10 cellular contexts compared by ENCODE assay signal in genomic region chr7:158353606-158354570, GRCh38.
DNase-seq lines count a peak whose midpoint lies in the region; ATAC-seq, FAIRE-seq and TF ChIP-seq lines count a peak whose summit lies in the region.
"Had no signal": no experiment of that assay in that cellular context is flagged by ENCODE, and none has a peak within 500 bp of the region (broad histone marks: within the 10 kb centered on the region; RNA-seq: fewer than 3 reads in every experiment).

No MANE protein-coding gene starts in this region.

- peak; percentile 10 for DNase-seq in NK-92 treated with Interleukin-12 subunit alpha and Interleukin-12 subunit beta, amount 100 ng/mL, for 24 hours (lab: John Stamatoyannopoulos, UW)
- DNase-seq in NK-92 (lab: John Stamatoyannopoulos, UW; ENCODE audit: unreplicated experiment) (no peak), NCI-H1694 (lab: John Stamatoyannopoulos, UW) (peak; percentile 29), K562 (ENCODE audit: extremely low read depth in 1 of 4, low spot score in 3 of 4) (peak; percentile 62 to 72 (median 68)), psoas muscle (no peak), mesenchymal stem cell (no peak), AG08396 (ENCODE audit: low spot score) (no peak)

- H3K9me1 ChIP-seq in K562 (ENCODE audit: control insufficient read depth, insufficient read depth, low read length), result no peaks in the 10 kb centered on the region

- H3K4me3 ChIP-seq in K562, result no peak overlapping the region
- H3K4me3 ChIP-seq in psoas muscle, result no peak overlapping the region
- H3K4me3 ChIP-seq in mesenchymal stem cell (ENCODE audit: insufficient read depth in 1 of 2, low read depth in 1 of 2, low read length in 2 of 2), result no peak overlapping the region
- H3K4me3 ChIP-seq: BLaER1 treated with 17β-estradiol and CSF1 and Interleukin-3, amounts not matched to agents 10 nM and 100 nM; SK-N-MC had no signal

- H3K23ac ChIP-seq in mesenchymal stem cell (ENCODE audit: low read length in 2 of 2), result no peak overlapping the region

- in situ Hi-C loops in K562 (cut with MboI), result no loop called here

- no peak overlapping the region for H2BK5ac ChIP-seq in mesenchymal stem cell (ENCODE audit: low read depth, low read length, poor library complexity, severe bottlenecking)

- H3K79me1 ChIP-seq in mesenchymal stem cell (replicated peaks; ENCODE audit: low read length, poor library complexity, severe bottlenecking), result no peaks in the 10 kb centered on the region

- no peaks in the 10 kb centered on the region for H4K20me1 ChIP-seq in K562 (replicated peaks; ENCODE audit: control insufficient read depth, insufficient read depth, low read length)

- H2AFZ ChIP-seq in K562 (ENCODE audit: low read depth, low read length), result no peak overlapping the region
- no peak overlapping the region for H2AFZ ChIP-seq in mesenchymal stem cell (ENCODE audit: low read depth, low read length)

- intact Hi-C loops in K562 (cut with micrococcal nuclease), result loop anchor here (10.0 kb wide), 1 partner anchor 919 kb away; no protein-coding TSS in a partner anchor
- intact Hi-C loops in psoas muscle (cut with DNase I), result no loop called here

- H2BK120ac ChIP-seq in mesenchymal stem cell (ENCODE audit: low read depth, low read length), result no peak overlapping the region

- H3K27me3 ChIP-seq in K562 (ENCODE audit: control insufficient read depth in 2 of 2, insufficient read depth in 2 of 2, low read length in 2 of 2), result peaks cover 13 to 60% of the 10 kb centered on the region in 2 experiments; a peak in 4 of 5 replicates
- peaks cover 0 to 2% (median 0%) of the 10 kb centered on the region in 3 donors for H3K27me3 ChIP-seq in psoas muscle (ENCODE audit: insufficient read depth in 3 of 3, low read length in 2 of 3)
- no peaks in the 10 kb centered on the region for H3K27me3 ChIP-seq in mesenchymal stem cell (ENCODE audit: control insufficient read depth in 1 of 2, insufficient read depth in 1 of 2, low read length in 2 of 2)
- H3K27me3 ChIP-seq: BLaER1 treated with 17β-estradiol and CSF1 and Interleukin-3, amounts not matched to agents 10 nM and 100 nM had no signal

- no peak overlapping the region for H2AK5ac ChIP-seq in mesenchymal stem cell (ENCODE audit: low read length, severe bottlenecking)

- no peak overlapping the region for H4K8ac ChIP-seq in mesenchymal stem cell (ENCODE audit: low read length)

- peak; percentile 96 for FAIRE-seq in K562 (lab: Jason Lieb, UNC)

- peak; percentile 80 to 92 (median 89) for TF ChIP-seq CTCF in K562 (IDR thresholded peaks at IDR 0.05 in 2 of 3, conservative IDR thresholded peaks at IDR 0.05 in 1 of 3; ENCODE audit: insufficient read depth in 2 of 3, low read depth in 1 of 3, low read length in 3 of 3)
- TF ChIP-seq CTCF in psoas muscle (IDR thresholded peaks at IDR 0.05), result peak; percentile 20

- H3K9ac ChIP-seq in K562 (ENCODE audit: insufficient read depth in 1 of 2, low read depth in 2 of 2, low read length in 2 of 2), result no peak overlapping the region
- H3K9ac ChIP-seq in mesenchymal stem cell (ENCODE audit: low read length), result no peak overlapping the region
- H3K9ac ChIP-seq: BLaER1 treated with 17β-estradiol and CSF1 and Interleukin-3, amounts not matched to agents 10 nM and 100 nM had no signal

- H3K4me2 ChIP-seq in K562 (ENCODE audit: insufficient read depth, low read length) (no peak overlapping the region), mesenchymal stem cell (ENCODE audit: low read length, poor library complexity, severe bottlenecking) (no peak overlapping the region)
- H3K4me2 ChIP-seq: BLaER1 treated with 17β-estradiol and CSF1 and Interleukin-3, amounts not matched to agents 10 nM and 100 nM had no signal

- H3K14ac ChIP-seq in mesenchymal stem cell (ENCODE audit: low read length in 2 of 2), result no peak overlapping the region

- ATAC-seq in K562 (peak; percentile 88), psoas muscle (no peak), GM19397 (IDR thresholded peaks at IDR 0.05; ENCODE audit: unreplicated experiment) (no peak)

- no TSS peak for BruUV-seq in K562 (replicated peaks; lab: Mats Ljungman, UMichigan)

- no peak overlapping the region for H2BK15ac ChIP-seq in mesenchymal stem cell (ENCODE audit: low read depth, poor library complexity, severe bottlenecking)

- CTCF ChIA-PET in K562 (lab: Yijun Ruan, JAX; ENCODE audit: low intra/inter-chr PET ratio), result interaction anchor here (0.5 to 0.7 kb wide), 2 partner anchors 216 to 299 kb away, joined by 3 to 4 read pairs; no protein-coding TSS in a partner anchor

- TF ChIP-seq RAD21 in K562 (CRISPR knock-in tag; conservative IDR thresholded peaks at IDR 0.05 in 1 of 2, IDR thresholded peaks at IDR 0.05 in 1 of 2), result peak; percentile 65 to 82

- H4K91ac ChIP-seq in mesenchymal stem cell (ENCODE audit: low read length), result no peak overlapping the region

- WGBS in K562 (ENCODE audit: insufficient coverage, low coverage, missing lambda C conversion rate), result 2% methylated on average over 12 of the region's 12 CpGs
- WGBS in psoas muscle, 3 donors, result 44 to 52% (median 51%) methylated on average over 12 of the region's 12 CpGs
- WGBS in mesenchymal stem cell, result 35% methylated on average over 11 of the region's 12 CpGs

- H3K4ac ChIP-seq in mesenchymal stem cell (ENCODE audit: low read depth in 1 of 2, low read length in 2 of 2), result no peak overlapping the region

- no peak overlapping the region for H3K18ac ChIP-seq in mesenchymal stem cell (ENCODE audit: low read depth in 1 of 2, low read length in 2 of 2)

- H3K4me1 ChIP-seq in K562 (replicated peaks in 1 of 2; ENCODE audit: control insufficient read depth in 2 of 2, insufficient read depth in 2 of 2, low read length in 2 of 2), result no peaks in the 10 kb centered on the region
- no peaks in the 10 kb centered on the region for H3K4me1 ChIP-seq in psoas muscle
- H3K4me1 ChIP-seq in mesenchymal stem cell (ENCODE audit: control insufficient read depth, insufficient read depth, low read depth, low read length), result no peaks in the 10 kb centered on the region

- H2BK12ac ChIP-seq in mesenchymal stem cell (ENCODE audit: low read length in 2 of 2), result no peak overlapping the region

- no peak for TF ChIP-seq EP300 in K562 (IDR thresholded peaks at IDR 0.05; ENCODE audit: low read length)

- POLR2A ChIA-PET in K562 (lab: Yijun Ruan, JAX), result interaction anchor here (0.6 to 1.1 kb wide), 3 partner anchors 9 to 716 kb away, joined by 3 read pairs; no protein-coding TSS in a partner anchor

- H3K27ac ChIP-seq in K562 (ENCODE audit: extremely low read depth, low read depth, low read length) (no peak overlapping the region), psoas muscle (no peak overlapping the region), mesenchymal stem cell (ENCODE audit: low read length, poor library complexity, severe bottlenecking) (no peak overlapping the region)
- H3K27ac ChIP-seq: BLaER1 treated with 17β-estradiol and CSF1 and Interleukin-3, amounts not matched to agents 10 nM and 100 nM; SK-N-MC had no signal

- H3K36me3 ChIP-seq in K562 (ENCODE audit: control insufficient read depth, insufficient read depth, low read length) (no peaks in the 10 kb centered on the region), psoas muscle (ENCODE audit: insufficient read depth in 1 of 2, low read depth in 1 of 2) (no peaks in the 10 kb centered on the region), mesenchymal stem cell (ENCODE audit: control insufficient read depth in 1 of 2, insufficient read depth in 2 of 2, low read depth in 1 of 2, low read length in 2 of 2) (no peaks in the 10 kb centered on the region)
- H3K36me3 ChIP-seq: BLaER1 treated with 17β-estradiol and CSF1 and Interleukin-3, amounts not matched to agents 10 nM and 100 nM had no signal

- no peak for TF ChIP-seq POLR2A in K562 (conservative IDR thresholded peaks at IDR 0.05)

- no peaks in the 10 kb centered on the region for H3K79me2 ChIP-seq in K562 (ENCODE audit: control insufficient read depth, insufficient read depth, low read length)

- H3K9me3 ChIP-seq in K562 (replicated peaks; ENCODE audit: control insufficient read depth, insufficient read depth, low read depth, low read length) (no peaks in the 10 kb centered on the region), psoas muscle (no peaks in the 10 kb centered on the region), mesenchymal stem cell (ENCODE audit: control insufficient read depth, low read length) (peaks cover 10% of the 10 kb centered on the region)
- H3K9me3 ChIP-seq: BLaER1 treated with 17β-estradiol and CSF1 and Interleukin-3, amounts not matched to agents 10 nM and 100 nM had no signal

TF ChIP-seq in K562, 482 proteins besides CTCF, POLR2A, EP300 and RAD21 (continues in another document):
- peak; percentile 39; the same call in 1 of the 2 replicates for TF ChIP-seq KLF16 (IDR thresholded peaks at IDR 0.05)
- peak; percentile 49; the same call in 1 of the 2 replicates for TF ChIP-seq TRIM28 (IDR thresholded peaks at IDR 0.05)
- TF ChIP-seq CTBP1 (IDR thresholded peaks at IDR 0.05; ENCODE audit: borderline replicate concordance), result peak; percentile 37; the same call in 1 of the 2 replicates
- TF ChIP-seq FOXA3 (CRISPR knock-in tag; conservative IDR thresholded peaks at IDR 0.05 in 1 of 2, IDR thresholded peaks at IDR 0.05 in 1 of 2), result peak in 1 of 2 experiments; percentile 46; a peak in 1 of 4 replicates
- TF ChIP-seq DEAF1 (CRISPR knock-in tag; IDR thresholded peaks at IDR 0.05), result peak; percentile 49; the same call in 1 of the 2 replicates
- peak; percentile 64; the same call in 1 of the 2 replicates for TF ChIP-seq STAG1 (CRISPR knock-in tag; IDR thresholded peaks at IDR 0.05; ENCODE audit: borderline replicate concordance)
- no peak for TF ChIP-seq ZNF146 (CRISPR knock-in tag; IDR thresholded peaks at IDR 0.05; ENCODE audit: unreplicated experiment)
- peak in 1 of 2 experiments; percentile 68; a peak in 2 of 3 replicates for TF ChIP-seq CBX3 (IDR thresholded peaks at IDR 0.05; ENCODE audit: borderline replicate concordance in 1 of 2, low read length in 2 of 2)

Comparison
In these comparisons a context has a peak if more than half of its experiments do, and no peak if none do; other contexts are left out.
1. DNase-seq: peak in NK-92 treated with Interleukin-12 subunit alpha and Interleukin-12 subunit beta, amount 100 ng/mL, for 24 hours (single experiment), NCI-H1694 (single experiment) and K562 (4 of 4); none in NK-92 (single experiment), psoas muscle (0 of 2), mesenchymal stem cell (single experiment) and AG08396 (single experiment).